In the genomic region with DNA sequence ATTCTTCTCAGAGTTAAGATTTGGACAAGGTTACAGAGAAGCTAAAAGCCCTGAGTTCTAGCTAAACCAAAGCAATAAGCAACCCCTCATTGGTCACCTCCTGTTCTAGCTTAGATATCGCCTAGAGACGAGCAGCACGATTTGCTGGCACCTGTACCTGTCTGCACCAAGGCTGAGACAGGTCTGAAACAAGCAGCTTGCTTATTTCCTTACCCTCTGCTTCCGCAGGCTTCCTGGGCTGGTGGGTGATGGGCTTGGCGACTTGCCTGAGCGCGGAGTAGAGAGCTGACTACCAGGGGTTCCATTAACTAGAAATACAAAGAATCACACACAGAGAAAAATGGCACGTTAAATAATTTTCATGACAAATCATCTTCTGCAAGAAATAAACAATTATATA, we compare ENCODE assay signal across 18 cellular contexts.
A peak's percentile ranks its signal among the peaks of the same experiment; 100 is the strongest.
DNase-seq lines count a peak whose midpoint lies in the region; ATAC-seq lines count a peak whose summit lies in the region.
"Had no signal": no experiment of that assay in that cellular context is flagged by ENCODE, and none has a peak within 500 bp of the region (broad histone marks: within the 10 kb centered on the region; RNA-seq: fewer than 3 reads in every experiment).

No MANE protein-coding gene starts in this region.

- no peaks in the 10 kb centered on the region for H3K36me3 ChIP-seq in iPS-15b (ENCODE audit: control insufficient read depth, insufficient read depth, low read length)

- peak overlapping the region; percentile 19 for H3K9ac ChIP-seq in iPS-15b (ENCODE audit: low read depth, low read length)

- DNase-seq in NCI-H2227 (lab: John Stamatoyannopoulos, UW; ENCODE audit: unreplicated experiment) (peak; percentile 5), NCI-H2227 treated with DMSO at 0.1 percent for 48 hours (lab: John Stamatoyannopoulos, UW) (no peak), cerebellum (ENCODE audit: low spot score) (peak; percentile 51), NCI-H1092 (lab: John Stamatoyannopoulos, UW) (no peak), T-helper 1 cell (no peak), DMS 273 (lab: John Stamatoyannopoulos, UW; ENCODE audit: unreplicated experiment) (no peak)
- DNase-seq: Calu3; CD4-positive, alpha-beta memory T cell; DMS79; NCI-H1436 treated with DMSO at 0.1 percent for 48 hours; NCI-H2029 treated with DMSO at 0.1 percent for 48 hours; NCI-H2171 treated with DMSO at 0.1 percent for 48 hours; NCI-H510A; SHP77 had no signal

- ATAC-seq in GM19463 (IDR thresholded peaks at IDR 0.05; ENCODE audit: unreplicated experiment) = no peak
- ATAC-seq: HCT116, K562 had no signal

- no peaks in the 10 kb centered on the region for H3K27me3 ChIP-seq in iPS-15b (ENCODE audit: control insufficient read depth, insufficient read depth, low read length)

- no peaks in the 10 kb centered on the region for H3K9me3 ChIP-seq in iPS-15b (ENCODE audit: control insufficient read depth, insufficient read depth, low read length)

- H3K4me1 ChIP-seq in iPS-15b (ENCODE audit: control insufficient read depth, insufficient read depth, low read length) = peaks cover 55% of the 10 kb centered on the region

- peak overlapping the region; percentile 20 for H3K4me3 ChIP-seq in iPS-15b (ENCODE audit: low read depth, low read length)
- H3K4me3 ChIP-seq: K562 had no signal

Comparison
In these comparisons a context has a peak if more than half of its experiments do, and no peak if none do; other contexts are left out.
1. DNase-seq: peak in NCI-H2227 (single experiment) and cerebellum (single experiment); none in NCI-H2227 treated with DMSO at 0.1 percent for 48 hours (single experiment), NCI-H1092 (single experiment), T-helper 1 cell (0 of 5) and DMS 273 (single experiment).